ENCODE assay signal across 9 cellular contexts in genomic region chr19:15323496-15324235, GRCh38. TPM values are rescaled to one million over a fixed set of nuclear protein-coding genes. Genes with fewer than 3 reads are reported as not detected.
DNase-seq lines count a peak whose midpoint lies in the region; ATAC-seq, FAIRE-seq and TF ChIP-seq lines count a peak whose summit lies in the region.
"Had no signal": no experiment of that assay in that cellular context is flagged by ENCODE, and none has a peak within 500 bp of the region (broad histone marks: within the 10 kb centered on the region; RNA-seq: fewer than 3 reads in every experiment).

No MANE protein-coding gene starts in this region.

- no peaks in the 10 kb centered on the region for H3K27me3 ChIP-seq in psoas muscle (ENCODE audit: insufficient read depth in 3 of 3, low read length in 2 of 3)

- WGBS in psoas muscle, 3 donors: 9 to 27% (median 20%) methylated on average over 5 of the region's 5 CpGs

- intact Hi-C loops in psoas muscle (cut with DNase I): loop anchor here in 1 of 2 donors (10.0 kb wide), 1 partner anchor 59 kb away; no protein-coding TSS in a partner anchor

- H3K36me3 Mint-ChIP-seq in T-helper 17 cell (ENCODE audit: low read depth): no peaks in the 10 kb centered on the region

- H3K27ac ChIP-seq in psoas muscle: peak overlapping the region; percentile 48

- H3K4me3 ChIP-seq in foreskin fibroblast (ENCODE audit: low read depth in 1 of 2, low read length in 2 of 2): no peak overlapping the region
- no peak overlapping the region for H3K4me3 ChIP-seq in psoas muscle

- FAIRE-seq in HTR-8/SVneo (lab: Jason Lieb, UNC): no peak

- H3K9me3 ChIP-seq in T-helper 17 cell (ENCODE audit: control insufficient read depth, low read length, poor library complexity, severe bottlenecking) (no peaks in the 10 kb centered on the region), psoas muscle (no peaks in the 10 kb centered on the region)

- peaks cover 93% of the 10 kb centered on the region for H3K4me1 ChIP-seq in psoas muscle

- ATAC-seq in T-helper 17 cell (peak; percentile 31), psoas muscle (peak; percentile 46 to 82 (median 71))

- no peak for TF ChIP-seq CTCF in foreskin fibroblast (IDR thresholded peaks at IDR 0.05; ENCODE audit: low read depth, low read length)
- TF ChIP-seq CTCF in psoas muscle (IDR thresholded peaks at IDR 0.05): no peak

- no peaks in the 10 kb centered on the region for H3K27me3 Mint-ChIP-seq in T-helper 17 cell

- DNase-seq in ELF-1 (ENCODE audit: low read depth, low spot score): peak; percentile 45
- DNase-seq in T-helper 17 cell: no peak
- DNase-seq in foreskin fibroblast: peak; percentile 60 to 79
- DNase-seq in psoas muscle: peak; percentile 36 to 76
- DNase-seq in mucosa of gallbladder (ENCODE audit: low spot score): no peak
- DNase-seq in UCSD-AML1 (lab: John Stamatoyannopoulos, UW; ENCODE audit: unreplicated experiment): no peak
- no peak for DNase-seq in stimulated activated CD4-positive, alpha-beta T cell treated with anti-CD3 and anti-CD28 coated beads, Interleukin-12 subunit alpha, Interleukin-12 subunit beta, amount 100 ng/mL, for 4 hours
- no peak for DNase-seq in HTR-8/SVneo (ENCODE audit: insufficient read length, low spot score)
- DNase-seq: kidney glomerular epithelial cell had no signal

- peak overlapping the region; percentile 86 for H3K4me3 Mint-ChIP-seq in T-helper 17 cell

- no peaks in the 10 kb centered on the region for H3K36me3 ChIP-seq in psoas muscle (ENCODE audit: insufficient read depth in 1 of 2, low read depth in 1 of 2)

- peaks cover 80% of the 10 kb centered on the region for H3K4me1 Mint-ChIP-seq in T-helper 17 cell

- H3K27ac Mint-ChIP-seq in T-helper 17 cell: peak overlapping the region; percentile 91

RNA-seq across cellular contexts. Expression of gene BRD4, which starts 8.7 kb away (rescaled TPM):
- total RNA-seq in T-helper 17 cell: 100 to 1,000 TPM; 120 to 123 TPM
- 100 to 1,000 TPM in 2 of 4 donors, 10 to 100 TPM in 2; 65.3 to 120 (median 101) TPM for total RNA-seq in psoas muscle
- 100 to 1,000 TPM in 1 of 3 donors, 10 to 100 TPM in 2; 42.6 to 107 (median 45.6) TPM for polyA plus RNA-seq in psoas muscle
- total RNA-seq in mucosa of gallbladder: 87.8 TPM

RNA-seq across cellular contexts. Expression of gene AKAP8, which starts 55.9 kb away (rescaled TPM):
- total RNA-seq in T-helper 17 cell (10 to 100 TPM; 87.6 to 90.2 TPM), psoas muscle (10 to 100 TPM; 18.9 to 42.8 (median 27.8) TPM), mucosa of gallbladder (38.9 TPM)
- polyA plus RNA-seq in psoas muscle: 10 to 100 TPM; 15.9 to 22.1 (median 18.2) TPM

Comparison
In these comparisons a context has a peak if more than half of its experiments do, and no peak if none do; other contexts are left out.
1. DNase-seq: peak in ELF-1 (single experiment), foreskin fibroblast (2 of 2) and psoas muscle (2 of 2); none in T-helper 17 cell (0 of 3), mucosa of gallbladder (single experiment), UCSD-AML1 (single experiment), stimulated activated CD4-positive, alpha-beta T cell treated with anti-CD3 and anti-CD28 coated beads, Interleukin-12 subunit alpha, Interleukin-12 subunit beta, amount 100 ng/mL, for 4 hours (single experiment) and HTR-8/SVneo (single experiment).